8 cellular contexts compared by ENCODE assay signal in genomic region chr4:82284858-82285805, GRCh38.
DNase-seq lines count a peak whose midpoint lies in the region; ATAC-seq, FAIRE-seq and TF ChIP-seq lines count a peak whose summit lies in the region.

No MANE protein-coding gene starts in this region.

- no peak for FAIRE-seq in bronchial epithelial cell (lab: Jason Lieb, UNC)

- no peaks in the 10 kb centered on the region for H3K9me3 ChIP-seq in WERI-Rb-1 (ENCODE audit: severe bottlenecking)

- TF ChIP-seq CTCF in WERI-Rb-1 (IDR thresholded peaks at IDR 0.05; ENCODE audit: low read depth, low read length) = peak; percentile 82
- peak; percentile 86 for TF ChIP-seq CTCF in bronchial epithelial cell (IDR thresholded peaks at IDR 0.05; ENCODE audit: insufficient read depth, low read length, severe bottlenecking)

- H2AFZ ChIP-seq in ACC112 (ENCODE audit: low read length, unreplicated experiment) = no peak overlapping the region

- H3K27me3 ChIP-seq in ACC112 (ENCODE audit: insufficient read depth, low read length) = peaks cover 54% of the 10 kb centered on the region
- no peaks in the 10 kb centered on the region for H3K27me3 ChIP-seq in WERI-Rb-1 (ENCODE audit: insufficient read depth, low read depth, severe bottlenecking)
- peaks cover 3% of the 10 kb centered on the region for H3K27me3 ChIP-seq in bronchial epithelial cell (ENCODE audit: control insufficient read depth, insufficient read depth, low read length)

- H3K4me3 ChIP-seq in ACC112 (ENCODE audit: low read depth, low read length) = peak overlapping the region; percentile 67
- H3K4me3 ChIP-seq in WERI-Rb-1 (ENCODE audit: low read depth, low read length) = peak overlapping the region; percentile 58
- H3K4me3 ChIP-seq in bronchial epithelial cell (ENCODE audit: low read depth, low read length) = peak overlapping the region; percentile 57
- peak overlapping the region; percentile 27 to 46 (median 39) for H3K4me3 ChIP-seq in skin epidermis

- H3K36me3 ChIP-seq in ACC112 (ENCODE audit: insufficient read depth, low read length) = no peaks in the 10 kb centered on the region
- H3K36me3 ChIP-seq in WERI-Rb-1 = no peaks in the 10 kb centered on the region
- H3K36me3 ChIP-seq in bronchial epithelial cell (ENCODE audit: control insufficient read depth, insufficient read depth, low read length) = no peaks in the 10 kb centered on the region

- peak; percentile 100 for ATAC-seq in GM18868 (IDR thresholded peaks at IDR 0.05; ENCODE audit: unreplicated experiment)
- peak; percentile 100 for ATAC-seq in HG03139 (IDR thresholded peaks at IDR 0.05; ENCODE audit: unreplicated experiment)

- H3K79me2 ChIP-seq in ACC112 (ENCODE audit: control insufficient read depth, insufficient read depth, low read length, unreplicated experiment) = no peaks in the 10 kb centered on the region

- H3K27ac ChIP-seq in ACC112 (ENCODE audit: low read depth, low read length) (no peak overlapping the region), WERI-Rb-1 (no peak overlapping the region), skin epidermis (peak overlapping the region in 11 of 21 experiments; percentile 33 to 78 (median 61))

- no peaks in the 10 kb centered on the region for H3K4me1 ChIP-seq in ACC112 (ENCODE audit: control insufficient read depth, insufficient read depth, low read length, unreplicated experiment)

- DNase-seq in NCI-H2196 treated with DMSO at 0.1 percent for 48 hours (lab: John Stamatoyannopoulos, UW; ENCODE audit: unreplicated experiment) (peak; percentile 91), WERI-Rb-1 (peak; percentile 99), bronchial epithelial cell (ENCODE audit: low read depth) (peak; percentile 97), iPS-NIHi11 (ENCODE audit: low spot score) (peak; percentile 95)

Comparison
In these comparisons a context has a peak if more than half of its experiments do, and no peak if none do; other contexts are left out.
1. H3K27ac ChIP-seq: peak in skin epidermis (11 of 21); none in ACC112 (single experiment) and WERI-Rb-1 (single experiment).
2. Peak in every context shown above with its lines, with median percentiles within 50 percentile points of each other: H3K4me3 ChIP-seq and DNase-seq.